ENCODE assay signal across 10 cellular contexts in genomic region chr10:68333905-68334431, GRCh38. TPM values are rescaled to one million over a fixed set of nuclear protein-coding genes. Genes with fewer than 3 reads are reported as not detected.
DNase-seq lines count a peak whose midpoint lies in the region; ATAC-seq and TF ChIP-seq lines count a peak whose summit lies in the region.
"Had no signal": no experiment of that assay in that cellular context is flagged by ENCODE, and none has a peak within 500 bp of the region (broad histone marks: within the 10 kb centered on the region; RNA-seq: fewer than 3 reads in every experiment).

No MANE protein-coding gene starts in this region.

- H3K27me3 Mint-ChIP-seq in activated CD4-positive, alpha-beta T cell treated with anti-CD3 and anti-CD28 coated beads, Interleukin-2, amount 10 ng/mL, durations not matched to agents 24 days and 14 days, result peaks cover 2% of the 10 kb centered on the region
- no peaks in the 10 kb centered on the region for H3K27me3 Mint-ChIP-seq in activated T-helper 17 cell treated with anti-CD3 and anti-CD28 coated beads, Interleukin-2, amount 50 U/mL, for 72 hours

- WGBS in thymus, result 2% methylated on average over 3 of the region's 3 CpGs

- no peak for TF ChIP-seq CTCF in kidney epithelial cell (IDR thresholded peaks at IDR 0.05; ENCODE audit: insufficient read depth, low read length, poor library complexity, severe bottlenecking)

- H3K36me3 ChIP-seq in kidney epithelial cell (ENCODE audit: control insufficient read depth, insufficient read depth, low read length) (no peaks in the 10 kb centered on the region), thymus (ENCODE audit: control insufficient read depth, insufficient read depth) (peaks cover 7% of the 10 kb centered on the region)

- H3K27ac Mint-ChIP-seq in activated CD4-positive, alpha-beta T cell treated with anti-CD3 and anti-CD28 coated beads, Interleukin-2, amount 10 ng/mL, durations not matched to agents 24 days and 14 days, result peak overlapping the region; percentile 83
- H3K27ac Mint-ChIP-seq in activated T-helper 17 cell treated with anti-CD3 and anti-CD28 coated beads, Interleukin-2, amount 50 U/mL, for 72 hours, result peak overlapping the region; percentile 100

- H3K36me3 Mint-ChIP-seq in activated CD4-positive, alpha-beta T cell treated with anti-CD3 and anti-CD28 coated beads, Interleukin-2, amount 10 ng/mL, durations not matched to agents 24 days and 14 days (ENCODE audit: low read depth), result peaks cover 55% of the 10 kb centered on the region
- H3K36me3 Mint-ChIP-seq in activated T-helper 17 cell treated with anti-CD3 and anti-CD28 coated beads, Interleukin-2, amount 50 U/mL, for 72 hours (ENCODE audit: low read depth), result peaks cover 78% of the 10 kb centered on the region

- H3K4me3 Mint-ChIP-seq in activated CD4-positive, alpha-beta T cell treated with anti-CD3 and anti-CD28 coated beads, Interleukin-2, amount 10 ng/mL, durations not matched to agents 24 days and 14 days, result peak overlapping the region; percentile 99
- peak overlapping the region; percentile 98 for H3K4me3 Mint-ChIP-seq in activated T-helper 17 cell treated with anti-CD3 and anti-CD28 coated beads, Interleukin-2, amount 50 U/mL, for 72 hours

- intact Hi-C loops in activated CD4-positive, alpha-beta T cell treated with anti-CD3 and anti-CD28 coated beads, Interleukin-2, amount 10 ng/mL, durations not matched to agents 24 days and 14 days (cut with micrococcal nuclease), result loop anchor here (1.0 to 10.0 kb wide), 4 partner anchors 7 to 568 kb away; partner anchors contain the start of genes DDX50 and RUFY2
- intact Hi-C loops in left colon (cut with DNase I, micrococcal nuclease), result no loop called here

- H3K4me3 ChIP-seq in kidney epithelial cell (ENCODE audit: low read depth, low read length) (peak overlapping the region; percentile 66), thymus (ENCODE audit: low read length) (peak overlapping the region; percentile 99)

- H3K9me3 ChIP-seq in thymus (ENCODE audit: control insufficient read depth), result no peaks in the 10 kb centered on the region

- ATAC-seq in activated T-helper 17 cell treated with anti-CD3 and anti-CD28 coated beads, Interleukin-2, amount 50 U/mL, for 72 hours (replicated peaks), result no peak
- ATAC-seq in left colon (no peak), GM19467 (IDR thresholded peaks at IDR 0.05; ENCODE audit: unreplicated experiment) (no peak), GM19023 (IDR thresholded peaks at IDR 0.05; ENCODE audit: unreplicated experiment) (no peak)

- H3K4me1 Mint-ChIP-seq in activated CD4-positive, alpha-beta T cell treated with anti-CD3 and anti-CD28 coated beads, Interleukin-2, amount 10 ng/mL, durations not matched to agents 24 days and 14 days, result peaks cover 55% of the 10 kb centered on the region
- peaks cover 44% of the 10 kb centered on the region for H3K4me1 Mint-ChIP-seq in activated T-helper 17 cell treated with anti-CD3 and anti-CD28 coated beads, Interleukin-2, amount 50 U/mL, for 72 hours

- no peak for DNase-seq in activated CD4-positive, alpha-beta T cell treated with anti-CD3 and anti-CD28 coated beads, Interleukin-2, amount 10 ng/mL, durations not matched to agents 24 days and 14 days
- no peak for DNase-seq in activated CD4-positive, alpha-beta T cell treated with anti-CD3 and anti-CD28 coated beads, Interleukin-2, amount 50 U/mL, for 1 hour
- DNase-seq in kidney epithelial cell (ENCODE audit: low read depth), result no peak
- DNase-seq in left colon, result no peak
- DNase-seq: effector CD4-positive, alpha-beta T cell; KBM-7 had no signal

- no peaks in the 10 kb centered on the region for H3K27me3 ChIP-seq in kidney epithelial cell (ENCODE audit: control insufficient read depth, insufficient read depth, low read length)
- H3K27me3 ChIP-seq in thymus (ENCODE audit: control insufficient read depth, insufficient read depth), result no peaks in the 10 kb centered on the region

- no peak overlapping the region for H3K27ac ChIP-seq in thymus (ENCODE audit: low read depth)

- no peaks in the 10 kb centered on the region for H3K9me3 Mint-ChIP-seq in activated CD4-positive, alpha-beta T cell treated with anti-CD3 and anti-CD28 coated beads, Interleukin-2, amount 10 ng/mL, durations not matched to agents 24 days and 14 days
- no peaks in the 10 kb centered on the region for H3K9me3 Mint-ChIP-seq in activated T-helper 17 cell treated with anti-CD3 and anti-CD28 coated beads, Interleukin-2, amount 50 U/mL, for 72 hours

- peaks cover 14% of the 10 kb centered on the region for H3K4me1 ChIP-seq in thymus (ENCODE audit: control insufficient read depth, insufficient read depth, low read length)

RNA-seq across cellular contexts. Expression of gene PBLD, which starts 1.2 kb away (rescaled TPM):
- total RNA-seq in activated CD4-positive, alpha-beta T cell treated with anti-CD3 and anti-CD28 coated beads, Interleukin-2, amount 10 ng/mL, durations not matched to agents 24 days and 14 days, result 0.88 and 1.6 TPM in 2 replicates
- under 1 TPM; 0.58 to 0.69 TPM for total RNA-seq in activated T-helper 17 cell treated with anti-CD3 and anti-CD28 coated beads, Interleukin-2, amount 50 U/mL, for 72 hours
- total RNA-seq in kidney epithelial cell, result 3.1 and 4.5 TPM in 2 replicates
- polyA plus RNA-seq in thymus, result 2.5 TPM
- total RNA-seq in left colon, result 100 to 1,000 TPM in 1 of 2 donors, 10 to 100 TPM in 1; 76.8 to 113 TPM

RNA-seq across cellular contexts. Expression of gene HNRNPH3, which starts 2.1 kb away (rescaled TPM):
- total RNA-seq in activated CD4-positive, alpha-beta T cell treated with anti-CD3 and anti-CD28 coated beads, Interleukin-2, amount 10 ng/mL, durations not matched to agents 24 days and 14 days, result 200 and 206 TPM in 2 replicates
- total RNA-seq in activated T-helper 17 cell treated with anti-CD3 and anti-CD28 coated beads, Interleukin-2, amount 50 U/mL, for 72 hours, result 100 to 1,000 TPM; 113 to 133 TPM
- total RNA-seq in kidney epithelial cell, result 23.0 and 35.3 TPM in 2 replicates
- 212 TPM for polyA plus RNA-seq in thymus
- total RNA-seq in left colon, result 10 to 100 TPM; 79.9 to 85.2 TPM

Comparison
In these comparisons a context has a peak if more than half of its experiments do, and no peak if none do; other contexts are left out.
1. RNA of gene PBLD, which starts 1.2 kb away (total RNA-seq): 76.8 to 113 TPM in left colon; 3.1 to 4.5 TPM in kidney epithelial cell, 0.88 to 1.6 TPM in activated CD4-positive, alpha-beta T cell treated with anti-CD3 and anti-CD28 coated beads, Interleukin-2, amount 10 ng/mL, durations not matched to agents 24 days and 14 days and 0.58 to 0.69 TPM in activated T-helper 17 cell treated with anti-CD3 and anti-CD28 coated beads, Interleukin-2, amount 50 U/mL, for 72 hours; every median in the first group is over 10 times any median in the second.